2 cellular contexts compared by ENCODE assay signal in the genomic region with DNA sequence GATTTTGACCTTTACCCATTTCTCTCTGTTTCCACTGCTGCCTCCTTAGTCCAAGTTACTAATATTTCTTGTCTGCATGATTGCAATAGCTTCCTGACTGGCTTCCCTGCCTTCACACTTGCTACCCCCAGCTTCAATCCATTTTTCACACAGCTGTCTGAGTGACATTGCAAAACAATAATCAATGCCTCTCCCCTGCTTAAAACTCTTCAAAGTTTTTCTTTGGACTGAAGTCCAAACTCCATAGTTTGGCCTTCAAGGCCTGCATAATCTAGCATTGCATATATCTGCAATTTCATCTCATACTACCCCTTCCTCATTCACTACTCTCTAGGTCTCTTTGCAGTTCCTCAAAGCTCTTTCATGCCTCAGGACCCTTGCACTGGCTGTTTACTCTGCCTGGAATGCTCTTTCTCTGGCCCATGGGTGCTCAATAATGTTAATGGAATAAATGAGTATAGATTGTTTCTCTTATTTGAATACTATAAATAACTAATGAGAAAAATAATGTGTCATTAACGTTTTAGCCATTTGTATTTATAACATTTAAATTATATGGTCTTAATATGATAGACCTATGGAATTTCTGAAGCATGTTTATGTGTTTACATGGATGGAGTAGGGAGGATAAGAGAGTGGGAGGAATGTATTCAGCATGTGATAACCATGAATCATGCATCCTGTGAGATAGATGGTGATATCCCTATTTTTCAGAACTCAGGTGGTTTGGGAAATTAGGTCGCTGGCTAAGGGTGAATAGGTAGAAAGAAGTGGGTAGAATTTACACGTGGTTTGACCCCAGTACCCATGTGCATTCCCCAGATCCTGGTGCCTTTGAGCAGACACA.
TF ChIP-seq lines count a peak whose summit lies in the region.

No MANE protein-coding gene starts in this region.

TF ChIP-seq in HepG2, 621 proteins besides CTCF, POLR2A, EP300 and RAD21 (continues in another document):
- TF ChIP-seq TAF15 (IDR thresholded peaks at IDR 0.05; ENCODE audit: low read depth, low read length, poor library complexity, severe bottlenecking) (no peak), GTF2F1 (IDR thresholded peaks at IDR 0.05; ENCODE audit: low read length) (no peak), STAT5B (CRISPR knock-in tag; IDR thresholded peaks at IDR 0.05) (no peak), ZMYM3 (CRISPR knock-in tag; IDR thresholded peaks at IDR 0.05) (peak; percentile 81), JARID2 (CRISPR knock-in tag; IDR thresholded peaks at IDR 0.05; ENCODE audit: insufficient replicate concordance) (no peak), ZNF883 (CRISPR knock-in tag; IDR thresholded peaks at IDR 0.05; ENCODE audit: not compliant biosample characterization) (no peak), RELA (CRISPR knock-in tag; IDR thresholded peaks at IDR 0.05) (no peak), CBX5 (CRISPR knock-in tag; IDR thresholded peaks at IDR 0.05; ENCODE audit: borderline replicate concordance) (no peak), YY1 (IDR thresholded peaks at IDR 0.05; ENCODE audit: insufficient read depth, insufficient replicate concordance, low read depth, low read length) (no peak), HNF4A (CRISPR knock-in tag; IDR thresholded peaks at IDR 0.05) (peak; percentile 54), TGIF2 (CRISPR knock-in tag; IDR thresholded peaks at IDR 0.05) (no peak)
- TF ChIP-seq, protein P1, sequence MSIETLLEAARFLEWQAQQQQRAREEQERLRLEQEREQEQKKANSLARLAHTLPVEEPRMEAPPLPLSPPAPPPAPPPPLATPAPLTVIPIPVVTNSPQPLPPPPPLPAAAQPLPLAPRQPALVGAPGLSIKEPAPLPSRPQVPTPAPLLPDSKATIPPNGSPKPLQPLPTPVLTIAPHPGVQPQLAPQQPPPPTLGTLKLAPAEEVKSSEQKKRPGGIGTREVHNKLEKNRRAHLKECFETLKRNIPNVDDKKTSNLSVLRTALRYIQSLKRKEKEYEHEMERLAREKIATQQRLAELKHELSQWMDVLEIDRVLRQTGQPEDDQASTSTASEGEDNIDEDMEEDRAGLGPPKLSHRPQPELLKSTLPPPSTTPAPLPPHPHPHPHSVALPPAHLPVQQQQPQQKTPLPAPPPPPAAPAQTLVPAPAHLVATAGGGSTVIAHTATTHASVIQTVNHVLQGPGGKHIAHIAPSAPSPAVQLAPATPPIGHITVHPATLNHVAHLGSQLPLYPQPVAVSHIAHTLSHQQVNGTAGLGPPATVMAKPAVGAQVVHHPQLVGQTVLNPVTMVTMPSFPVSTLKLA (IDR thresholded peaks at IDR 0.05), result peak; percentile 98
- TF ChIP-seq, protein P2, sequence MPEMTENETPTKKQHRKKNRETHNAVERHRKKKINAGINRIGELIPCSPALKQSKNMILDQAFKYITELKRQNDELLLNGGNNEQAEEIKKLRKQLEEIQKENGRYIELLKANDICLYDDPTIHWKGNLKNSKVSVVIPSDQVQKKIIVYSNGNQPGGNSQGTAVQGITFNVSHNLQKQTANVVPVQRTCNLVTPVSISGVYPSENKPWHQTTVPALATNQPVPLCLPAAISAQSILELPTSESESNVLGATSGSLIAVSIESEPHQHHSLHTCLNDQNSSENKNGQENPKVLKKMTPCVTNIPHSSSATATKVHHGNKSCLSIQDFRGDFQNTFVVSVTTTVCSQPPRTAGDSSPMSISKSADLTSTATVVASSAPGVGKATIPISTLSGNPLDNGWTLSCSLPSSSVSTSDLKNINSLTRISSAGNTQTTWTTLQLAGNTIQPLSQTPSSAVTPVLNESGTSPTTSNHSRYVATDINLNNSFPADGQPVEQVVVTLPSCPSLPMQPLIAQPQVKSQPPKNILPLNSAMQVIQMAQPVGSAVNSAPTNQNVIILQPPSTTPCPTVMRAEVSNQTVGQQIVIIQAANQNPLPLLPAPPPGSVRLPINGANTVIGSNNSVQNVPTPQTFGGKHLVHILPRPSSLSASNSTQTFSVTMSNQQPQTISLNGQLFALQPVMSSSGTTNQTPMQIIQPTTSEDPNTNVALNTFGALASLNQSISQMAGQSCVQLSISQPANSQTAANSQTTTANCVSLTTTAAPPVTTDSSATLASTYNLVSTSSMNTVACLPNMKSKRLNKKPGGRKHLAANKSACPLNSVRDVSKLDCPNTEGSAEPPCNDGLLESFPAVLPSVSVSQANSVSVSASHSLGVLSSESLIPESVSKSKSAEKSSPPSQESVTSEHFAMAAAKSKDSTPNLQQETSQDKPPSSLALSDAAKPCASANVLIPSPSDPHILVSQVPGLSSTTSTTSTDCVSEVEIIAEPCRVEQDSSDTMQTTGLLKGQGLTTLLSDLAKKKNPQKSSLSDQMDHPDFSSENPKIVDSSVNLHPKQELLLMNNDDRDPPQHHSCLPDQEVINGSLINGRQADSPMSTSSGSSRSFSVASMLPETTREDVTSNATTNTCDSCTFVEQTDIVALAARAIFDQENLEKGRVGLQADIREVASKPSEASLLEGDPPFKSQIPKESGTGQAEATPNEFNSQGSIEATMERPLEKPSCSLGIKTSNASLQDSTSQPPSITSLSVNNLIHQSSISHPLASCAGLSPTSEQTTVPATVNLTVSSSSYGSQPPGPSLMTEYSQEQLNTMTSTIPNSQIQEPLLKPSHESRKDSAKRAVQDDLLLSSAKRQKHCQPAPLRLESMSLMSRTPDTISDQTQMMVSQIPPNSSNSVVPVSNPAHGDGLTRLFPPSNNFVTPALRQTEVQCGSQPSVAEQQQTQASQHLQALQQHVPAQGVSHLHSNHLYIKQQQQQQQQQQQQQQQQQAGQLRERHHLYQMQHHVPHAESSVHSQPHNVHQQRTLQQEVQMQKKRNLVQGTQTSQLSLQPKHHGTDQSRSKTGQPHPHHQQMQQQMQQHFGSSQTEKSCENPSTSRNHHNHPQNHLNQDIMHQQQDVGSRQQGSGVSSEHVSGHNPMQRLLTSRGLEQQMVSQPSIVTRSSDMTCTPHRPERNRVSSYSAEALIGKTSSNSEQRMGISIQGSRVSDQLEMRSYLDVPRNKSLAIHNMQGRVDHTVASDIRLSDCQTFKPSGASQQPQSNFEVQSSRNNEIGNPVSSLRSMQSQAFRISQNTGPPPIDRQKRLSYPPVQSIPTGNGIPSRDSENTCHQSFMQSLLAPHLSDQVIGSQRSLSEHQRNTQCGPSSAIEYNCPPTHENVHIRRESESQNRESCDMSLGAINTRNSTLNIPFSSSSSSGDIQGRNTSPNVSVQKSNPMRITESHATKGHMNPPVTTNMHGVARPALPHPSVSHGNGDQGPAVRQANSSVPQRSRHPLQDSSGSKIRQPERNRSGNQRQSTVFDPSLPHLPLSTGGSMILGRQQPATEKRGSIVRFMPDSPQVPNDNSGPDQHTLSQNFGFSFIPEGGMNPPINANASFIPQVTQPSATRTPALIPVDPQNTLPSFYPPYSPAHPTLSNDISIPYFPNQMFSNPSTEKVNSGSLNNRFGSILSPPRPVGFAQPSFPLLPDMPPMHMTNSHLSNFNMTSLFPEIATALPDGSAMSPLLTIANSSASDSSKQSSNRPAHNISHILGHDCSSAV (CRISPR knock-in tag; IDR thresholded peaks at IDR 0.05; ENCODE audit: borderline replicate concordance), result no peak
- TF ChIP-seq, protein P3, sequence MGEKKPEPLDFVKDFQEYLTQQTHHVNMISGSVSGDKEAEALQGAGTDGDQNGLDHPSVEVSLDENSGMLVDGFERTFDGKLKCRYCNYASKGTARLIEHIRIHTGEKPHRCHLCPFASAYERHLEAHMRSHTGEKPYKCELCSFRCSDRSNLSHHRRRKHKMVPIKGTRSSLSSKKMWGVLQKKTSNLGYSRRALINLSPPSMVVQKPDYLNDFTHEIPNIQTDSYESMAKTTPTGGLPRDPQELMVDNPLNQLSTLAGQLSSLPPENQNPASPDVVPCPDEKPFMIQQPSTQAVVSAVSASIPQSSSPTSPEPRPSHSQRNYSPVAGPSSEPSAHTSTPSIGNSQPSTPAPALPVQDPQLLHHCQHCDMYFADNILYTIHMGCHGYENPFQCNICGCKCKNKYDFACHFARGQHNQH (CRISPR knock-in tag; IDR thresholded peaks at IDR 0.05), result no peak
- TF ChIP-seq, protein P4, sequence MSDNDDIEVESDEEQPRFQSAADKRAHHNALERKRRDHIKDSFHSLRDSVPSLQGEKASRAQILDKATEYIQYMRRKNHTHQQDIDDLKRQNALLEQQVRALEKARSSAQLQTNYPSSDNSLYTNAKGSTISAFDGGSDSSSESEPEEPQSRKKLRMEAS (IDR thresholded peaks at IDR 0.05), result no peak

TF ChIP-seq in WTC11, 78 proteins besides CTCF, POLR2A, EP300 and RAD21 (continues in another document):
- TF ChIP-seq, protein P5, sequence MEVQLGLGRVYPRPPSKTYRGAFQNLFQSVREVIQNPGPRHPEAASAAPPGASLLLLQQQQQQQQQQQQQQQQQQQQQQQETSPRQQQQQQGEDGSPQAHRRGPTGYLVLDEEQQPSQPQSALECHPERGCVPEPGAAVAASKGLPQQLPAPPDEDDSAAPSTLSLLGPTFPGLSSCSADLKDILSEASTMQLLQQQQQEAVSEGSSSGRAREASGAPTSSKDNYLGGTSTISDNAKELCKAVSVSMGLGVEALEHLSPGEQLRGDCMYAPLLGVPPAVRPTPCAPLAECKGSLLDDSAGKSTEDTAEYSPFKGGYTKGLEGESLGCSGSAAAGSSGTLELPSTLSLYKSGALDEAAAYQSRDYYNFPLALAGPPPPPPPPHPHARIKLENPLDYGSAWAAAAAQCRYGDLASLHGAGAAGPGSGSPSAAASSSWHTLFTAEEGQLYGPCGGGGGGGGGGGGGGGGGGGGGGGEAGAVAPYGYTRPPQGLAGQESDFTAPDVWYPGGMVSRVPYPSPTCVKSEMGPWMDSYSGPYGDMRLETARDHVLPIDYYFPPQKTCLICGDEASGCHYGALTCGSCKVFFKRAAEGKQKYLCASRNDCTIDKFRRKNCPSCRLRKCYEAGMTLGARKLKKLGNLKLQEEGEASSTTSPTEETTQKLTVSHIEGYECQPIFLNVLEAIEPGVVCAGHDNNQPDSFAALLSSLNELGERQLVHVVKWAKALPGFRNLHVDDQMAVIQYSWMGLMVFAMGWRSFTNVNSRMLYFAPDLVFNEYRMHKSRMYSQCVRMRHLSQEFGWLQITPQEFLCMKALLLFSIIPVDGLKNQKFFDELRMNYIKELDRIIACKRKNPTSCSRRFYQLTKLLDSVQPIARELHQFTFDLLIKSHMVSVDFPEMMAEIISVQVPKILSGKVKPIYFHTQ (CRISPR knock-in tag; IDR thresholded peaks at IDR 0.05), result no peak
- TF ChIP-seq ATF2 (CRISPR knock-in tag; IDR thresholded peaks at IDR 0.05; ENCODE audit: borderline replicate concordance, low read depth), result no peak
- no peak for TF ChIP-seq AFF4 (CRISPR knock-in tag; IDR thresholded peaks at IDR 0.05; ENCODE audit: borderline replicate concordance)
- TF ChIP-seq IRF2 (CRISPR knock-in tag; IDR thresholded peaks at IDR 0.05; ENCODE audit: borderline replicate concordance, low read depth), result no peak
- TF ChIP-seq, protein P6, sequence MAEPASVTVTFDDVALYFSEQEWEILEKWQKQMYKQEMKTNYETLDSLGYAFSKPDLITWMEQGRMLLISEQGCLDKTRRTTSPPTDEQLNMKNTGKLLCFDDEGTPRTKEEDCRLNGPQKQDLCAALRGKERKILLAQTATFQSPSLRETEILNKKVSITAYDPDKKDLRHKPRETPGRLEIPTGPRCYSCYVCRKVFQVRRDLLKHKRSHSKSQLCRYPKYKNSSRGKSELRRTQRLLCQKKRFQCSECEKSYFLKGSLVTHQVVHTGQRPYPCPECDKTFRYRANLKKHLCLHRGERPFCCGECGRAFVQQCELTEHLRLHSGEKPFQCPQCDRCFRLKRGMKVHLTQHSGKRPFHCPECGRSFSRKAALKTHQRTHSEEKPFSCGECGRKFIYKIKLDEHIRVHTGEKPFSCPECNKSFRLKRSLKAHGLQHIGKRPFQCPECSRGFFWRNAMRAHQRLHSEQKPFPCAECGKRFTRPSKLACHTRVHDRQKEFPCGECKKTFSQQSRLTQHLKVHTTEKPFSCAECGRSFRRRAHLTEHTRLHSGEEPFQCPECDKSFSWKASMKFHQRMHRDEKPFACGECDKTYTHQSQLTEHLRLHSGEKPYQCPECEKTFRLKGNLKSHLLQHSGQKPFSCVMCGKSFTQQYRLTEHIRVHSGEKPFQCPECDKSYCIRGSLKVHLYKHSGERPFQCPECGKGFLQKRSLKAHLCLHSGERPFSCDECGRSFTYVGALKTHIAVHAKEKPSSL (CRISPR knock-in tag; conservative IDR thresholded peaks at IDR 0.05), result no peak
- TF ChIP-seq RORB (CRISPR knock-in tag; IDR thresholded peaks at IDR 0.05), result no peak
- TF ChIP-seq IRF1 (CRISPR knock-in tag; IDR thresholded peaks at IDR 0.05), result no peak
- no peak for TF ChIP-seq ELF4 (CRISPR knock-in tag; IDR thresholded peaks at IDR 0.05; ENCODE audit: low read depth)
